ENCODE assay signal across 15 cellular contexts in the genomic region with DNA sequence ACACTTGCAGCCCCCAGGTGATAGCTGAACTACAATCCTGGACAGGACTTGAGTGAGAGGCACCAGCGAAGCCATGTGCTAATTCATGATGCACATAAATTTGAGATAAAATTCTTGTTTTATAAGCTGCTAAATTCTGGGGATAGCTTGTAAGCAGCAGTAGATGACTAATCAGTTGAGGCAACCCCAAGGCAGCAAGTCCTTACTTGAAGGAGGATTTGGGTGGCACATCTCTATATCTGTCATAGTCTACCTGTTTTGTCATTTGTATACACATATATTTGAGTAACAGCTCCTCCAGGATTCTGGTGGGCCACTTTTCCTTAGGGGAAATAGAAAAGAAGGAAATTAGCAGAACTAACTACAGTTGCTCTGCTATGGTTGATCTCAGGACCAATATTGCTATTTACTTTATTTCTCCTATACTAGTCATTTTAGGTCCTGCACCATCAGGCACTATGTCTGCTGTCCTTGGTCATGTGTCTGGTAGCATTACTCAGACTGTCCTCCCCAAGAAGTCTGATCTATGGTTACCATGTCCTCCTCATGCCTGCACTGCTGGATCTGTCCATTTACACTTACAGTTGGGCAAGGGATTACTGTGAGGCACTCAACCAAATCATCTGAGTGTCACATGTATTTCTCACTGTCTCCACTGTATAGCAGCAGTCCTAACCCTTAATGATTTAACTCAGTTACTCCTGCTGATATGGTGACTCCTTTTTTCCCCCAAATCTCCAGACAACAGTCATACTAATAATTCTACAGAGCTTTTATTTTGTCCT.
DNase-seq lines count a peak whose midpoint lies in the region; ATAC-seq and TF ChIP-seq lines count a peak whose summit lies in the region.
"Had no signal": no experiment of that assay in that cellular context is flagged by ENCODE, and none has a peak within 500 bp of the region (broad histone marks: within the 10 kb centered on the region; RNA-seq: fewer than 3 reads in every experiment).

No MANE protein-coding gene starts in this region.

- TF ChIP-seq POLR2A in erythroblast (IDR thresholded peaks at IDR 0.05; ENCODE audit: low read length) = no peak

- peak; percentile 3 for DNase-seq in amniotic epithelial cell (ENCODE audit: low read depth)
- DNase-seq in glutamatergic neuron = no peak
- DNase-seq in activated CD4-positive, alpha-beta T cell treated with anti-CD3 and anti-CD28 coated beads for 36 hours = no peak
- DNase-seq in erythroblast (lab: John Stamatoyannopoulos, UW) = no peak
- no peak for DNase-seq in GM23248
- no peak for DNase-seq in naive thymus-derived CD4-positive, alpha-beta T cell
- DNase-seq: CD4-positive, CD25-positive, alpha-beta regulatory T cell; DMS79 treated with DMSO at 0.1 percent for 48 hours; NCI-H1092 treated with DMSO at 0.1 percent for 48 hours; NCI-H187; NCI-H446 treated with DMSO at 0.1 percent for 48 hours; NCI-H748 treated with DMSO at 0.1 percent for 48 hours had no signal

- POLR2A ChIA-PET in activated CD4-positive, alpha-beta T cell treated with anti-CD3 and anti-CD28 coated beads for 36 hours (lab: Charles Lee) = no interaction called here
- POLR2A ChIA-PET in naive thymus-derived CD4-positive, alpha-beta T cell (lab: Charles Lee) = no interaction called here

- no peaks in the 10 kb centered on the region for H3K79me2 ChIP-seq in GM23248 (ENCODE audit: insufficient read depth)

- H3K9me2 ChIP-seq in GM23248 (ENCODE audit: insufficient read depth) = no peaks in the 10 kb centered on the region

- peaks cover 0 to 34% (median 7%) of the 10 kb centered on the region in 11 experiments; a peak in 11 of 22 replicates for H3K9me3 ChIP-seq in BLaER1 treated with 17β-estradiol and CSF1 and Interleukin-3, amounts not matched to agents 10 nM and 100 nM (replicated peaks in 1 of 11)
- H3K9me3 ChIP-seq in GM23248 (ENCODE audit: low read depth) = no peaks in the 10 kb centered on the region
- H3K9me3 ChIP-seq in naive thymus-derived CD4-positive, alpha-beta T cell (ENCODE audit: control insufficient read depth in 2 of 3, low read length in 3 of 3) = no peaks in the 10 kb centered on the region

- H3K4me3 Mint-ChIP-seq in glutamatergic neuron (ENCODE audit: unreplicated experiment) = no peak overlapping the region
- H3K4me3 Mint-ChIP-seq in activated CD4-positive, alpha-beta T cell treated with anti-CD3 and anti-CD28 coated beads for 36 hours = no peak overlapping the region
- H3K4me3 Mint-ChIP-seq in naive thymus-derived CD4-positive, alpha-beta T cell = no peak overlapping the region
- H3K4me3 Mint-ChIP-seq: CD4-positive, CD25-positive, alpha-beta regulatory T cell had no signal

- H3K27ac Mint-ChIP-seq in glutamatergic neuron (ENCODE audit: unreplicated experiment) = peak overlapping the region; percentile 26
- no peak overlapping the region for H3K27ac Mint-ChIP-seq in activated CD4-positive, alpha-beta T cell treated with anti-CD3 and anti-CD28 coated beads for 36 hours
- H3K27ac Mint-ChIP-seq in naive thymus-derived CD4-positive, alpha-beta T cell = no peak overlapping the region
- H3K27ac Mint-ChIP-seq: CD4-positive, CD25-positive, alpha-beta regulatory T cell had no signal

- CTCF ChIA-PET in activated CD4-positive, alpha-beta T cell treated with anti-CD3 and anti-CD28 coated beads for 36 hours (lab: Charles Lee) = no interaction called here
- CTCF ChIA-PET in naive thymus-derived CD4-positive, alpha-beta T cell (lab: Charles Lee) = no interaction called here

- peaks cover 0 to 42% (median 14%) of the 10 kb centered on the region in 10 experiments; a peak in 10 of 20 replicates for H3K4me1 ChIP-seq in BLaER1 treated with 17β-estradiol and CSF1 and Interleukin-3, amounts not matched to agents 10 nM and 100 nM
- no peaks in the 10 kb centered on the region for H3K4me1 ChIP-seq in GM23248 (ENCODE audit: insufficient read depth)
- H3K4me1 ChIP-seq in naive thymus-derived CD4-positive, alpha-beta T cell (ENCODE audit: control insufficient read depth in 2 of 2, insufficient read depth in 2 of 2, low read length in 2 of 2) = no peaks in the 10 kb centered on the region

- H3K4me2 ChIP-seq in BLaER1 treated with 17β-estradiol and CSF1 and Interleukin-3, amounts not matched to agents 10 nM and 100 nM = peak overlapping the region in 6 of 11 experiments; percentile 41 to 65 (median 57); a peak in 12 of 22 replicates
- no peak overlapping the region for H3K4me2 ChIP-seq in GM23248 (ENCODE audit: unreplicated experiment)

- peak overlapping the region in 3 of 11 experiments; percentile 12 to 58 (median 45); a peak in 3 of 22 replicates for H3K9ac ChIP-seq in BLaER1 treated with 17β-estradiol and CSF1 and Interleukin-3, amounts not matched to agents 10 nM and 100 nM
- no peak overlapping the region for H3K9ac ChIP-seq in GM23248

- WGBS in GM23248 (ENCODE audit: low coverage in 1 of 2, low lambda C conversion rate in 2 of 2, missing lambda C conversion rate in 2 of 2), 2 experiments = 89 to 100% methylated on average over 1 of the region's 1 CpG

- TF ChIP-seq CTCF in glutamatergic neuron (IDR thresholded peaks at IDR 0.05; ENCODE audit: partially characterized antibody, unreplicated experiment) = no peak

- in situ Hi-C loops in GM23248 (cut with MboI) = no loop called here

- no peaks in the 10 kb centered on the region for H3K9me3 Mint-ChIP-seq in glutamatergic neuron (ENCODE audit: unreplicated experiment)
- H3K9me3 Mint-ChIP-seq in activated CD4-positive, alpha-beta T cell treated with anti-CD3 and anti-CD28 coated beads for 36 hours (ENCODE audit: low read depth) = no peaks in the 10 kb centered on the region
- H3K9me3 Mint-ChIP-seq in naive thymus-derived CD4-positive, alpha-beta T cell = peaks cover 0 to 6% (median 2%) of the 10 kb centered on the region in 11 donors

- no peaks in the 10 kb centered on the region for H3K36me3 Mint-ChIP-seq in glutamatergic neuron (ENCODE audit: unreplicated experiment)
- H3K36me3 Mint-ChIP-seq in activated CD4-positive, alpha-beta T cell treated with anti-CD3 and anti-CD28 coated beads for 36 hours (ENCODE audit: low read depth) = no peaks in the 10 kb centered on the region
- H3K36me3 Mint-ChIP-seq in naive thymus-derived CD4-positive, alpha-beta T cell = no peaks in the 10 kb centered on the region
- H3K36me3 Mint-ChIP-seq: CD4-positive, CD25-positive, alpha-beta regulatory T cell had no signal

- peaks cover 0 to 4% (median 0%) of the 10 kb centered on the region in 11 experiments; a peak in 1 of 22 replicates for H3K36me3 ChIP-seq in BLaER1 treated with 17β-estradiol and CSF1 and Interleukin-3, amounts not matched to agents 10 nM and 100 nM
- H3K36me3 ChIP-seq in GM23248 (ENCODE audit: low read depth) = no peaks in the 10 kb centered on the region
- H3K36me3 ChIP-seq in naive thymus-derived CD4-positive, alpha-beta T cell (ENCODE audit: control insufficient read depth in 2 of 3, insufficient read depth in 3 of 3, low read length in 3 of 3) = no peaks in the 10 kb centered on the region

- intact Hi-C loops in activated CD4-positive, alpha-beta T cell treated with anti-CD3 and anti-CD28 coated beads for 36 hours (cut with DNase I, micrococcal nuclease) = no loop called here
- intact Hi-C loops in naive thymus-derived CD4-positive, alpha-beta T cell (cut with micrococcal nuclease) = no loop called here

- H3F3A ChIP-seq in GM23248 (ENCODE audit: insufficient read depth) = no peaks in the 10 kb centered on the region

- H3K27me3 ChIP-seq in BLaER1 treated with 17β-estradiol and CSF1 and Interleukin-3, amounts not matched to agents 10 nM and 100 nM = no peaks in the 10 kb centered on the region
- no peaks in the 10 kb centered on the region for H3K27me3 ChIP-seq in GM23248 (replicated peaks; ENCODE audit: insufficient read depth)
- no peaks in the 10 kb centered on the region for H3K27me3 ChIP-seq in naive thymus-derived CD4-positive, alpha-beta T cell (ENCODE audit: control insufficient read depth in 2 of 2, insufficient read depth in 2 of 2, low read length in 2 of 2)

- peaks cover 2% of the 10 kb centered on the region for H3K27me3 Mint-ChIP-seq in glutamatergic neuron (ENCODE audit: unreplicated experiment)
- H3K27me3 Mint-ChIP-seq in activated CD4-positive, alpha-beta T cell treated with anti-CD3 and anti-CD28 coated beads for 36 hours = no peaks in the 10 kb centered on the region
- peaks cover 0 to 5% (median 0%) of the 10 kb centered on the region in 5 donors for H3K27me3 Mint-ChIP-seq in naive thymus-derived CD4-positive, alpha-beta T cell
- H3K27me3 Mint-ChIP-seq: CD4-positive, CD25-positive, alpha-beta regulatory T cell had no signal

- H3K27ac ChIP-seq in BLaER1 treated with 17β-estradiol and CSF1 and Interleukin-3, amounts not matched to agents 10 nM and 100 nM = peak overlapping the region in 8 of 11 experiments; percentile 15 to 81 (median 50); a peak in 13 of 22 replicates
- no peak overlapping the region for H3K27ac ChIP-seq in GM23248
- no peak overlapping the region for H3K27ac ChIP-seq in naive thymus-derived CD4-positive, alpha-beta T cell (ENCODE audit: low read depth, low read length)

- no peaks in the 10 kb centered on the region for H4K20me1 ChIP-seq in BLaER1 treated with 17β-estradiol and CSF1 and Interleukin-3, amounts not matched to agents 10 nM and 100 nM
- no peaks in the 10 kb centered on the region for H4K20me1 ChIP-seq in GM23248 (ENCODE audit: insufficient read depth)

- H2AFZ ChIP-seq in GM23248 = no peak overlapping the region

- peak; percentile 37 for ATAC-seq in HG03354 (IDR thresholded peaks at IDR 0.05; ENCODE audit: poor library complexity, severe bottlenecking, unreplicated experiment)
- no peak for ATAC-seq in activated CD4-positive, alpha-beta T cell treated with anti-CD3 and anti-CD28 coated beads for 36 hours
- ATAC-seq in naive thymus-derived CD4-positive, alpha-beta T cell = no peak
- ATAC-seq: K562 had no signal

- H3K4me3 ChIP-seq in BLaER1 treated with 17β-estradiol and CSF1 and Interleukin-3, amounts not matched to agents 10 nM and 100 nM = no peak overlapping the region
- no peak overlapping the region for H3K4me3 ChIP-seq in GM23248
- no peak overlapping the region for H3K4me3 ChIP-seq in naive thymus-derived CD4-positive, alpha-beta T cell (ENCODE audit: low read length)
- H3K4me3 ChIP-seq: K562 had no signal

- H3K4me1 Mint-ChIP-seq in glutamatergic neuron (ENCODE audit: low read depth, unreplicated experiment) = no peaks in the 10 kb centered on the region
- H3K4me1 Mint-ChIP-seq in activated CD4-positive, alpha-beta T cell treated with anti-CD3 and anti-CD28 coated beads for 36 hours = no peaks in the 10 kb centered on the region
- no peaks in the 10 kb centered on the region for H3K4me1 Mint-ChIP-seq in naive thymus-derived CD4-positive, alpha-beta T cell
- H3K4me1 Mint-ChIP-seq: CD4-positive, CD25-positive, alpha-beta regulatory T cell had no signal

Comparison
In these comparisons a context has a peak if more than half of its experiments do, and no peak if none do; other contexts are left out.
1. H3K27ac ChIP-seq: peak in BLaER1 treated with 17β-estradiol and CSF1 and Interleukin-3, amounts not matched to agents 10 nM and 100 nM (8 of 11); none in GM23248 (single experiment) and naive thymus-derived CD4-positive, alpha-beta T cell (single experiment).